8 cellular contexts compared by ENCODE assay signal in genomic region chr11:27362032-27362431, GRCh38. TPM values are rescaled to one million over a fixed set of nuclear protein-coding genes. Genes with fewer than 3 reads are reported as not detected.
DNase-seq lines count a peak whose midpoint lies in the region; ATAC-seq and TF ChIP-seq lines count a peak whose summit lies in the region.

No MANE protein-coding gene starts in this region.

- TF ChIP-seq RAD21 in SK-N-SH (IDR thresholded peaks at IDR 0.05; ENCODE audit: low read length): no peak

- peak overlapping the region; percentile 91 for H3K4me2 ChIP-seq in SK-N-SH

- H3K4me1 Mint-ChIP-seq in activated T-cell treated with anti-CD3 and anti-CD28 coated beads, Interleukin-2, amount 50 U/mL, for 24 hours (ENCODE audit: low read depth): peaks cover 27% of the 10 kb centered on the region
- peaks cover 19% of the 10 kb centered on the region for H3K4me1 Mint-ChIP-seq in stimulated activated memory B cell treated with anti-CD40 and anti-IgM and Interleukin-4, amounts not matched to agents 10 μg/mL and 1 μg/mL and 100 μg/mL, for 72 hours

- no peaks in the 10 kb centered on the region for H3F3A ChIP-seq in SK-N-SH (replicated peaks; ENCODE audit: insufficient read depth)

- H3K9me3 Mint-ChIP-seq in activated T-cell treated with anti-CD3 and anti-CD28 coated beads, Interleukin-2, amount 50 U/mL, for 24 hours: no peaks in the 10 kb centered on the region
- no peaks in the 10 kb centered on the region for H3K9me3 Mint-ChIP-seq in stimulated activated memory B cell treated with anti-CD40 and anti-IgM and Interleukin-4, amounts not matched to agents 10 μg/mL and 1 μg/mL and 100 μg/mL, for 72 hours

- H3K4me1 ChIP-seq in SK-N-SH (ENCODE audit: control insufficient read depth in 1 of 2, insufficient read depth in 2 of 2, low read depth in 1 of 2, low read length in 1 of 2): peaks cover 10 to 11% of the 10 kb centered on the region in 2 experiments; a peak in 3 of 4 replicates

- CTCF ChIA-PET in SK-N-SH (lab: Yijun Ruan, JAX): no interaction called here

- no peaks in the 10 kb centered on the region for H3K27me3 ChIP-seq in SK-N-SH (ENCODE audit: insufficient read depth)

- H3K9ac ChIP-seq in SK-N-SH: peak overlapping the region; percentile 81; the same call in 1 of the 2 replicates

- TF ChIP-seq EP300 in SK-N-SH (IDR thresholded peaks at IDR 0.05; ENCODE audit: borderline replicate concordance in 1 of 2, low read depth in 1 of 2, low read length in 1 of 2): no peak

- no peak overlapping the region for H3K27ac ChIP-seq in SK-N-SH (ENCODE audit: low read depth in 2 of 2, low read length in 1 of 2)

- H2AFZ ChIP-seq in SK-N-SH (ENCODE audit: low read depth): peak overlapping the region; percentile 87

- H3K4me3 Mint-ChIP-seq in activated T-cell treated with anti-CD3 and anti-CD28 coated beads, Interleukin-2, amount 50 U/mL, for 24 hours: peak overlapping the region; percentile 87
- peak overlapping the region; percentile 88 for H3K4me3 Mint-ChIP-seq in stimulated activated memory B cell treated with anti-CD40 and anti-IgM and Interleukin-4, amounts not matched to agents 10 μg/mL and 1 μg/mL and 100 μg/mL, for 72 hours

- H3K27ac Mint-ChIP-seq in activated T-cell treated with anti-CD3 and anti-CD28 coated beads, Interleukin-2, amount 50 U/mL, for 24 hours: peak overlapping the region; percentile 82
- peak overlapping the region; percentile 86 for H3K27ac Mint-ChIP-seq in stimulated activated memory B cell treated with anti-CD40 and anti-IgM and Interleukin-4, amounts not matched to agents 10 μg/mL and 1 μg/mL and 100 μg/mL, for 72 hours

- H3K36me3 Mint-ChIP-seq in activated T-cell treated with anti-CD3 and anti-CD28 coated beads, Interleukin-2, amount 50 U/mL, for 24 hours (ENCODE audit: low read depth): peaks cover 3% of the 10 kb centered on the region
- no peaks in the 10 kb centered on the region for H3K36me3 Mint-ChIP-seq in stimulated activated memory B cell treated with anti-CD40 and anti-IgM and Interleukin-4, amounts not matched to agents 10 μg/mL and 1 μg/mL and 100 μg/mL, for 72 hours

- TF ChIP-seq CTCF in SK-N-SH (IDR thresholded peaks at IDR 0.05) (no peak), epithelial cell of proximal tubule (conservative IDR thresholded peaks at IDR 0.05; ENCODE audit: low read depth, low read length) (no peak)

- H3K9me3 ChIP-seq in SK-N-SH: no peaks in the 10 kb centered on the region

- no peak for DNase-seq in activated T-cell treated with anti-CD3 and anti-CD28 coated beads, Interleukin-2, amount 50 U/mL, for 24 hours
- DNase-seq in activated T-cell treated with anti-CD3 and anti-CD28 coated beads, Interleukin-2, amount 50 U/mL, for 48 hours: no peak
- no peak for DNase-seq in SK-N-SH
- DNase-seq in epithelial cell of proximal tubule (ENCODE audit: low read depth): no peak
- no peak for DNase-seq in hepatic stellate cell (ENCODE audit: low spot score)
- DNase-seq in NCI-H187 (lab: John Stamatoyannopoulos, UW): no peak

- 62% methylated on average over 3 of the region's 3 CpGs for WGBS in SK-N-SH (ENCODE audit: low lambda C conversion rate)

- peak overlapping the region; percentile 82 to 94 for H3K4me3 ChIP-seq in SK-N-SH (ENCODE audit: low read depth in 2 of 2, low read length in 1 of 2)
- H3K4me3 ChIP-seq in epithelial cell of proximal tubule (ENCODE audit: low read depth, low read length): peak overlapping the region; percentile 71

- POLR2A ChIA-PET in SK-N-SH (lab: Yijun Ruan, JAX): no interaction called here

- H3K36me3 ChIP-seq in SK-N-SH (replicated peaks in 1 of 2; ENCODE audit: control insufficient read depth in 1 of 2, insufficient read depth in 2 of 2, low read length in 1 of 2): no peaks in the 10 kb centered on the region

- ATAC-seq in stimulated activated memory B cell treated with anti-CD40 and anti-IgM and Interleukin-4, amounts not matched to agents 10 μg/mL and 1 μg/mL and 100 μg/mL, for 72 hours: no peak
- ATAC-seq in HG03135 (IDR thresholded peaks at IDR 0.05; ENCODE audit: unreplicated experiment): no peak

- peaks cover 12% of the 10 kb centered on the region for H3K79me2 ChIP-seq in SK-N-SH (ENCODE audit: insufficient read depth)

- H3K27me3 Mint-ChIP-seq in activated T-cell treated with anti-CD3 and anti-CD28 coated beads, Interleukin-2, amount 50 U/mL, for 24 hours: no peaks in the 10 kb centered on the region
- H3K27me3 Mint-ChIP-seq in stimulated activated memory B cell treated with anti-CD40 and anti-IgM and Interleukin-4, amounts not matched to agents 10 μg/mL and 1 μg/mL and 100 μg/mL, for 72 hours: no peaks in the 10 kb centered on the region

- H3K9me2 ChIP-seq in SK-N-SH: no peaks in the 10 kb centered on the region

- H4K20me1 ChIP-seq in SK-N-SH (ENCODE audit: insufficient read depth): no peaks in the 10 kb centered on the region

TF ChIP-seq in SK-N-SH, 30 proteins besides CTCF, POLR2A, EP300 and RAD21:
- TF ChIP-seq MXI1 (IDR thresholded peaks at IDR 0.05; ENCODE audit: low read depth, low read length) (no peak), RFX5 (IDR thresholded peaks at IDR 0.05; ENCODE audit: low read length) (no peak), POLR2AphosphoS5 (IDR thresholded peaks at IDR 0.05; ENCODE audit: low read depth, low read length) (no peak), PBX3 (IDR thresholded peaks at IDR 0.05) (no peak), GATA2 (CRISPR knock-in tag; IDR thresholded peaks at IDR 0.05) (no peak)

RNA-seq across cellular contexts. Expression of gene CCDC34, which starts 1.0 kb away (rescaled TPM):
- polyA plus RNA-seq in SK-N-SH (2012; rRNA removed): 5.7 and 6.7 TPM in 2 replicates
- polyA plus RNA-seq in SK-N-SH (2012; cell fraction: cytosol; rRNA removed): 7.5 and 9.5 TPM in 2 replicates
- 3.0 and 4.8 TPM in 2 replicates for polyA plus RNA-seq in SK-N-SH (2012; cell fraction: nucleus; rRNA removed)
- total RNA-seq in epithelial cell of proximal tubule: 5.7 and 8.0 TPM in 2 replicates
